ENCODE assay signal across 1 cellular context in genomic region chr17:44110823-44111633, GRCh38.
TF ChIP-seq lines count a peak whose summit lies in the region.

No MANE protein-coding gene starts in this region.

TF ChIP-seq in K562, 482 proteins besides CTCF, POLR2A, EP300 and RAD21 (continues in another document):
- TF ChIP-seq RBFOX2 (IDR thresholded peaks at IDR 0.05; ENCODE audit: low read depth, low read length) (peak; percentile 68), ZNF408 (CRISPR knock-in tag; IDR thresholded peaks at IDR 0.05; ENCODE audit: low read depth) (no peak), KLF16 (IDR thresholded peaks at IDR 0.05) (0 out of 2 replicates have a peak, but pooled peaks have one; percentile 57), ILK (tag; IDR thresholded peaks at IDR 0.05; ENCODE audit: borderline replicate concordance, low read depth) (no peak), ZNF121 (CRISPR knock-in tag; conservative IDR thresholded peaks at IDR 0.05) (no peak), MAZ (CRISPR knock-in tag; conservative IDR thresholded peaks at IDR 0.05 in 1 of 2, IDR thresholded peaks at IDR 0.05 in 1 of 2) (peak; percentile 56 to 66), NCOA6 (IDR thresholded peaks at IDR 0.05) (no peak), ZNF639 (CRISPR knock-in tag; conservative IDR thresholded peaks at IDR 0.05 in 1 of 2, IDR thresholded peaks at IDR 0.05 in 1 of 2) (peak in 1 of 2 experiments; percentile 26; a peak in 1 of 4 replicates), PML (IDR thresholded peaks at IDR 0.05; ENCODE audit: low read length) (no peak), ZNF347 (CRISPR knock-in tag; IDR thresholded peaks at IDR 0.05; ENCODE audit: low read depth) (no peak), PCBP1 (IDR thresholded peaks at IDR 0.05; ENCODE audit: low read depth, low read length, poor library complexity, severe bottlenecking) (no peak), NRF1 (conservative IDR thresholded peaks at IDR 0.05 in 1 of 2, IDR thresholded peaks at IDR 0.05 in 1 of 2) (peak; percentile 91 to 92), HDAC1 (IDR thresholded peaks at IDR 0.05) (0 out of 4 replicates have a peak, but pooled peaks of 1 of the 2 experiments have one; percentile 29), ZNF24 (IDR thresholded peaks at IDR 0.05) (no peak), KDM5B (IDR thresholded peaks at IDR 0.05; ENCODE audit: insufficient replicate concordance, low read depth, low read length) (peak; percentile 19), TBL1XR1 (IDR thresholded peaks at IDR 0.05; ENCODE audit: low read length in 2 of 2) (peak in 1 of 2 experiments; percentile 89; a peak in 2 of 4 replicates), ZBTB12 (CRISPR knock-in tag; IDR thresholded peaks at IDR 0.05) (no peak), CCNT2 (IDR thresholded peaks at IDR 0.05; ENCODE audit: borderline replicate concordance, extremely low read depth, insufficient read length, low read depth, low read length) (peak; percentile 65), YY1 (IDR thresholded peaks at IDR 0.05; ENCODE audit: borderline replicate concordance in 1 of 3, control insufficient read depth in 1 of 3, extremely low read depth in 1 of 3, insufficient read depth in 3 of 3, insufficient read length in 1 of 3, insufficient replicate concordance in 2 of 3, low read depth in 1 of 3, low read length in 2 of 3) (peak in 1 of 3 experiments; percentile 4), ESRRA (IDR thresholded peaks at IDR 0.05; ENCODE audit: borderline replicate concordance, low read depth) (no peak), ZNF174 (CRISPR knock-in tag; IDR thresholded peaks at IDR 0.05) (no peak), DPF2 (IDR thresholded peaks at IDR 0.05) (no peak; the same call in none of the 2 replicates), TCF3 (CRISPR knock-in tag; IDR thresholded peaks at IDR 0.05) (peak; percentile 44; the same call in 1 of the 2 replicates), ZBTB5 (IDR thresholded peaks at IDR 0.05) (no peak), MEF2A (IDR thresholded peaks at IDR 0.05; ENCODE audit: control insufficient read depth, low read depth, low read length) (peak; percentile 98), CGGBP1 (CRISPR knock-in tag; IDR thresholded peaks at IDR 0.05) (no peak), HIVEP1 (CRISPR knock-in tag; IDR thresholded peaks at IDR 0.05) (no peak), GABPA (tag; conservative IDR thresholded peaks at IDR 0.05; ENCODE audit: low read depth) (no peak), MEF2D (tag; conservative IDR thresholded peaks at IDR 0.05; ENCODE audit: low read depth) (peak; percentile 99), SP1 (CRISPR knock-in tag; IDR thresholded peaks at IDR 0.05) (peak; percentile 69), SIN3A (IDR thresholded peaks at IDR 0.05; ENCODE audit: borderline replicate concordance in 2 of 2, control insufficient read depth in 1 of 2, low read depth in 2 of 2, low read length in 2 of 2) (peak in 1 of 2 experiments; percentile 40; a peak in 1 of 4 replicates), ZNF586 (CRISPR knock-in tag; conservative IDR thresholded peaks at IDR 0.05) (no peak), SOX6 (IDR thresholded peaks at IDR 0.05) (peak; percentile 27), CHD2 (IDR thresholded peaks at IDR 0.05; ENCODE audit: low read depth, low read length) (peak; percentile 56), POLR3G (IDR thresholded peaks at IDR 0.05; ENCODE audit: extremely low read depth, insufficient read length, insufficient replicate concordance) (no peak), MYNN (IDR thresholded peaks at IDR 0.05) (peak; percentile 76), MYNN (CRISPR knock-in tag; IDR thresholded peaks at IDR 0.05) (no peak), ARID3A (IDR thresholded peaks at IDR 0.05; ENCODE audit: borderline replicate concordance, low read depth, low read length) (no peak), PKNOX1 (IDR thresholded peaks at IDR 0.05) (peak; percentile 45), HNRNPL (IDR thresholded peaks at IDR 0.05; ENCODE audit: low read depth, low read length) (0 out of 2 replicates have a peak, but pooled peaks have one; percentile 16), SPI1 (IDR thresholded peaks at IDR 0.05; ENCODE audit: borderline replicate concordance, low read depth, low read length) (peak; percentile 42; the same call in 1 of the 2 replicates), FOXA3 (CRISPR knock-in tag; conservative IDR thresholded peaks at IDR 0.05 in 1 of 2, IDR thresholded peaks at IDR 0.05 in 1 of 2) (no peak), JUN (IDR thresholded peaks at IDR 0.05; ENCODE audit: borderline replicate concordance, low read depth, low read length) (peak; percentile 12; the same call in 1 of the 2 replicates), JUN (CRISPR knock-in tag; IDR thresholded peaks at IDR 0.05; ENCODE audit: borderline replicate concordance) (no peak), DMBX1 (CRISPR knock-in tag; IDR thresholded peaks at IDR 0.05; ENCODE audit: borderline replicate concordance) (no peak), ZNF444 (CRISPR knock-in tag; IDR thresholded peaks at IDR 0.05) (peak; percentile 33), TEAD4 (IDR thresholded peaks at IDR 0.05; ENCODE audit: low read length) (no peak), TEAD4 (CRISPR knock-in tag; IDR thresholded peaks at IDR 0.05; ENCODE audit: borderline replicate concordance) (no peak), SMARCA4 (IDR thresholded peaks at IDR 0.05) (no peak), TBP (optimal IDR thresholded peaks at IDR 0.05; ENCODE audit: low read depth, low read length) (peak; percentile 49), SMAD4 (CRISPR knock-in tag; conservative IDR thresholded peaks at IDR 0.05) (peak; percentile 88), TOE1 (IDR thresholded peaks at IDR 0.05; ENCODE audit: borderline replicate concordance) (no peak), TOE1 (CRISPR knock-in tag; IDR thresholded peaks at IDR 0.05; ENCODE audit: borderline replicate concordance, low read depth) (no peak), ZBTB43 (CRISPR knock-in tag; IDR thresholded peaks at IDR 0.05) (no peak), ATF3 (IDR thresholded peaks at IDR 0.05) (no peak), ATF3 (CRISPR knock-in tag; conservative IDR thresholded peaks at IDR 0.05) (no peak), DACH1 (IDR thresholded peaks at IDR 0.05; ENCODE audit: partially characterized antibody) (peak; percentile 44), ZNF511 (CRISPR knock-in tag; IDR thresholded peaks at IDR 0.05) (0 out of 2 replicates have a peak, but pooled peaks have one; percentile 9), TRIM25 (IDR thresholded peaks at IDR 0.05; ENCODE audit: borderline replicate concordance) (no peak), HMGN3 (IDR thresholded peaks at IDR 0.05; ENCODE audit: borderline replicate concordance, extremely low read depth, insufficient read length, low read depth, low read length) (peak; percentile 83), FOXK2 (conservative IDR thresholded peaks at IDR 0.05 in 1 of 2, IDR thresholded peaks at IDR 0.05 in 1 of 2; ENCODE audit: low read depth in 2 of 2) (peak; percentile 30 to 32; a peak in 1 of 4 replicates), FOXK1 (CRISPR knock-in tag; IDR thresholded peaks at IDR 0.05; ENCODE audit: borderline replicate concordance) (no peak), SMAD2 (IDR thresholded peaks at IDR 0.05; ENCODE audit: low read depth, low read length) (no peak), TRIM24 (IDR thresholded peaks at IDR 0.05) (peak in 1 of 2 experiments; percentile 45; a peak in 2 of 4 replicates), HNRNPK (IDR thresholded peaks at IDR 0.05; ENCODE audit: low read depth, low read length, poor library complexity, severe bottlenecking) (no peak)
